ENCODE assay signal across 1 cellular context in genomic region chr12:132557969-132558856, GRCh38.
A peak's percentile ranks its signal among the peaks of the same experiment; 100 is the strongest.
TF ChIP-seq lines count a peak whose summit lies in the region.

No MANE protein-coding gene starts in this region.

TF ChIP-seq in HepG2, 621 proteins besides CTCF, POLR2A, EP300 and RAD21 (continued from another document and continues in another):
- TF ChIP-seq AHDC1 (CRISPR knock-in tag; IDR thresholded peaks at IDR 0.05; ENCODE audit: borderline replicate concordance), result no peak
- TF ChIP-seq ZNF292 (CRISPR knock-in tag; IDR thresholded peaks at IDR 0.05; ENCODE audit: borderline replicate concordance, low read depth), result peak; percentile 27; the same call in 1 of the 2 replicates
- peak; percentile 54 for TF ChIP-seq ELF3 (CRISPR knock-in tag; IDR thresholded peaks at IDR 0.05)
- TF ChIP-seq SALL2 (CRISPR knock-in tag; IDR thresholded peaks at IDR 0.05), result no peak
- no peak for TF ChIP-seq AGO2 (optimal IDR thresholded peaks at IDR 0.05; ENCODE audit: low read depth, low read length)
- TF ChIP-seq SIN3A (IDR thresholded peaks at IDR 0.05; ENCODE audit: borderline replicate concordance, low read depth, low read length), result no peak
- TF ChIP-seq KDM1A (CRISPR knock-in tag; IDR thresholded peaks at IDR 0.05), result no peak
- 0 out of 2 replicates have a peak, but pooled peaks have one; percentile 61 for TF ChIP-seq ZNF784 (CRISPR knock-in tag; IDR thresholded peaks at IDR 0.05; ENCODE audit: borderline replicate concordance)
- no peak for TF ChIP-seq SETDB1 (CRISPR knock-in tag; IDR thresholded peaks at IDR 0.05; ENCODE audit: borderline replicate concordance)
- TF ChIP-seq, protein P1, sequence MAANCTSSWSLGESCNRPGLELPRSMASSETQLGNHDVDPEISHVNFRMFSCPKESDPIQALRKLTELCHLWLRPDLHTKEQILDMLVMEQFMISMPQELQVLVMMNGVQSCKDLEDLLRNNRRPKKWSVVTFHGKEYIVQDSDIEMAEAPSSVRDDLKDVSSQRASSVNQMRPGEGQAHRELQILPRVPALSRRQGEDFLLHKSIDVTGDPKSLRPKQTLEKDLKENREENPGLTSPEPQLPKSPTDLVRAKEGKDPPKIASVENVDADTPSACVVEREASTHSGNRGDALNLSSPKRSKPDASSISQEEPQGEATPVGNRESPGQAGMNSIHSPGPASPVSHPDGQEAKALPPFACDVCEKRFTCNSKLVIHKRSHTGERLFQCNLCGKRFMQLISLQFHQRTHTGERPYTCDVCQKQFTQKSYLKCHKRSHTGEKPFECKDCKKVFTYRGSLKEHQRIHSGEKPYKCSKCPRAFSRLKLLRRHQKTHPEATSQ (CRISPR knock-in tag; IDR thresholded peaks at IDR 0.05; ENCODE audit: borderline replicate concordance), result 0 out of 2 replicates have a peak, but pooled peaks have one; percentile 61
- no peak for TF ChIP-seq KDM5A (IDR thresholded peaks at IDR 0.05; ENCODE audit: borderline replicate concordance, low read length)
- TF ChIP-seq ARNTL (CRISPR knock-in tag; IDR thresholded peaks at IDR 0.05), result no peak
- no peak for TF ChIP-seq ZNF20 (CRISPR knock-in tag; IDR thresholded peaks at IDR 0.05)
- TF ChIP-seq TOE1 (CRISPR knock-in tag; IDR thresholded peaks at IDR 0.05), result no peak
- no peak for TF ChIP-seq ZNF274 (CRISPR knock-in tag; IDR thresholded peaks at IDR 0.05)
- TF ChIP-seq KLF15 (CRISPR knock-in tag; IDR thresholded peaks at IDR 0.05; ENCODE audit: borderline replicate concordance), result no peak
- no peak for TF ChIP-seq ZNF841 (CRISPR knock-in tag; IDR thresholded peaks at IDR 0.05; ENCODE audit: borderline replicate concordance)
- no peak for TF ChIP-seq NCOR1 (IDR thresholded peaks at IDR 0.05; ENCODE audit: borderline replicate concordance, low read length)
- no peak for TF ChIP-seq ZNF652 (CRISPR knock-in tag; IDR thresholded peaks at IDR 0.05; ENCODE audit: borderline replicate concordance, low read depth)
- no peak for TF ChIP-seq ZFP36L1 (CRISPR knock-in tag; IDR thresholded peaks at IDR 0.05)
- TF ChIP-seq RBAK (CRISPR knock-in tag; IDR thresholded peaks at IDR 0.05), result no peak
- no peak for TF ChIP-seq ERF (CRISPR knock-in tag; IDR thresholded peaks at IDR 0.05)
- TF ChIP-seq SOX13 (IDR thresholded peaks at IDR 0.05), result no peak
- no peak for TF ChIP-seq SOX13 (CRISPR knock-in tag; conservative IDR thresholded peaks at IDR 0.05 in 1 of 2, IDR thresholded peaks at IDR 0.05 in 1 of 2)
- no peak for TF ChIP-seq ZNF382 (CRISPR knock-in tag; IDR thresholded peaks at IDR 0.05; ENCODE audit: borderline replicate concordance)
- 0 out of 2 replicates have a peak, but pooled peaks have one; percentile 33 for TF ChIP-seq ZSCAN21 (CRISPR knock-in tag; IDR thresholded peaks at IDR 0.05; ENCODE audit: borderline replicate concordance)
- TF ChIP-seq ZNF124 (CRISPR knock-in tag; IDR thresholded peaks at IDR 0.05), result no peak
- peak; percentile 71; the same call in 1 of the 2 replicates for TF ChIP-seq KDM2A (CRISPR knock-in tag; IDR thresholded peaks at IDR 0.05; ENCODE audit: borderline replicate concordance, low read depth)
- TF ChIP-seq CREB1 (IDR thresholded peaks at IDR 0.05), result no peak
- no peak for TF ChIP-seq CREB1 (CRISPR knock-in tag; IDR thresholded peaks at IDR 0.05)
- peak; percentile 73; the same call in 1 of the 2 replicates for TF ChIP-seq ZBTB38 (CRISPR knock-in tag; IDR thresholded peaks at IDR 0.05)
- peak; percentile 55 for TF ChIP-seq PAXIP1 (CRISPR knock-in tag; conservative IDR thresholded peaks at IDR 0.05)
- TF ChIP-seq SP140L (CRISPR knock-in tag; IDR thresholded peaks at IDR 0.05; ENCODE audit: borderline replicate concordance), result no peak
- 0 out of 2 replicates have a peak, but pooled peaks have one; percentile 24 for TF ChIP-seq HDAC2 (CRISPR knock-in tag; IDR thresholded peaks at IDR 0.05)
- no peak for TF ChIP-seq ZNF530 (CRISPR knock-in tag; IDR thresholded peaks at IDR 0.05; ENCODE audit: low read depth)
- no peak; the same call in 1 of the 2 replicates for TF ChIP-seq FOXO1 (CRISPR knock-in tag; IDR thresholded peaks at IDR 0.05)
- no peak for TF ChIP-seq ZNF737 (CRISPR knock-in tag; IDR thresholded peaks at IDR 0.05; ENCODE audit: borderline replicate concordance)
- TF ChIP-seq, protein P2, sequence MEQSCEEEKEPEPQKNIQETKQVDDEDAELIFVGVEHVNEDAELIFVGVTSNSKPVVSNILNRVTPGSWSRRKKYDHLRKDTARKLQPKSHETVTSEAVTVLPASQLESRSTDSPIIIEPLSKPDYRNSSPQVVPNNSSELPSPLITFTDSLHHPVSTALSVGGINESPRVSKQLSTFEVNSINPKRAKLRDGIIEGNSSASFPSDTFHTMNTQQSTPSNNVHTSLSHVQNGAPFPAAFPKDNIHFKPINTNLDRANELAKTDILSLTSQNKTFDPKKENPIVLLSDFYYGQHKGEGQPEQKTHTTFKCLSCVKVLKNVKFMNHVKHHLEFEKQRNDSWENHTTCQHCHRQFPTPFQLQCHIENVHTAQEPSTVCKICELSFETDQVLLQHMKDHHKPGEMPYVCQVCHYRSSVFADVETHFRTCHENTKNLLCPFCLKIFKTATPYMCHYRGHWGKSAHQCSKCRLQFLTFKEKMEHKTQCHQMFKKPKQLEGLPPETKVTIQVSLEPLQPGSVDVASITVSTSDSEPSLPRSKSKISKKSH (CRISPR knock-in tag; IDR thresholded peaks at IDR 0.05; ENCODE audit: borderline replicate concordance), result no peak
- TF ChIP-seq ZSCAN31 (CRISPR knock-in tag; IDR thresholded peaks at IDR 0.05; ENCODE audit: low read depth), result no peak
- no peak for TF ChIP-seq SNAPC5 (CRISPR knock-in tag; IDR thresholded peaks at IDR 0.05; ENCODE audit: borderline replicate concordance)
- no peak for TF ChIP-seq ZNF432 (CRISPR knock-in tag; IDR thresholded peaks at IDR 0.05; ENCODE audit: borderline replicate concordance)
- TF ChIP-seq NFE2 (CRISPR knock-in tag; IDR thresholded peaks at IDR 0.05), result no peak
- TF ChIP-seq NONO (IDR thresholded peaks at IDR 0.05), result no peak
- TF ChIP-seq NONO (CRISPR knock-in tag; conservative IDR thresholded peaks at IDR 0.05), result no peak
- no peak for TF ChIP-seq ZFP62 (CRISPR knock-in tag; IDR thresholded peaks at IDR 0.05)
- TF ChIP-seq, protein P3, sequence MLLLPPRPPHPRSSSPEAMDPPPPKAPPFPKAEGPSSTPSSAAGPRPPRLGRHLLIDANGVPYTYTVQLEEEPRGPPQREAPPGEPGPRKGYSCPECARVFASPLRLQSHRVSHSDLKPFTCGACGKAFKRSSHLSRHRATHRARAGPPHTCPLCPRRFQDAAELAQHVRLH (CRISPR knock-in tag; IDR thresholded peaks at IDR 0.05; ENCODE audit: borderline replicate concordance, low read depth), result no peak
- TF ChIP-seq ZNF235 (CRISPR knock-in tag; IDR thresholded peaks at IDR 0.05; ENCODE audit: borderline replicate concordance), result no peak
- TF ChIP-seq ZNF546 (CRISPR knock-in tag; conservative IDR thresholded peaks at IDR 0.05), result no peak; the same call in 1 of the 2 replicates
- no peak for TF ChIP-seq ZNF317 (CRISPR knock-in tag; IDR thresholded peaks at IDR 0.05)
- TF ChIP-seq TOPORS (CRISPR knock-in tag; IDR thresholded peaks at IDR 0.05), result no peak
- TF ChIP-seq SALL1 (CRISPR knock-in tag; IDR thresholded peaks at IDR 0.05), result peak; percentile 30; the same call in 1 of the 2 replicates
- no peak for TF ChIP-seq HCFC1 (IDR thresholded peaks at IDR 0.05; ENCODE audit: low read depth, low read length)
- TF ChIP-seq TMF1 (CRISPR knock-in tag; IDR thresholded peaks at IDR 0.05; ENCODE audit: low read depth), result no peak
- TF ChIP-seq ZSCAN9 (CRISPR knock-in tag; IDR thresholded peaks at IDR 0.05; ENCODE audit: borderline replicate concordance), result no peak
- TF ChIP-seq, protein P4, sequence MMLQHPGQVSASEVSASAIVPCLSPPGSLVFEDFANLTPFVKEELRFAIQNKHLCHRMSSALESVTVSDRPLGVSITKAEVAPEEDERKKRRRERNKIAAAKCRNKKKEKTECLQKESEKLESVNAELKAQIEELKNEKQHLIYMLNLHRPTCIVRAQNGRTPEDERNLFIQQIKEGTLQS (CRISPR knock-in tag; IDR thresholded peaks at IDR 0.05), result no peak
- TF ChIP-seq, protein P5, sequence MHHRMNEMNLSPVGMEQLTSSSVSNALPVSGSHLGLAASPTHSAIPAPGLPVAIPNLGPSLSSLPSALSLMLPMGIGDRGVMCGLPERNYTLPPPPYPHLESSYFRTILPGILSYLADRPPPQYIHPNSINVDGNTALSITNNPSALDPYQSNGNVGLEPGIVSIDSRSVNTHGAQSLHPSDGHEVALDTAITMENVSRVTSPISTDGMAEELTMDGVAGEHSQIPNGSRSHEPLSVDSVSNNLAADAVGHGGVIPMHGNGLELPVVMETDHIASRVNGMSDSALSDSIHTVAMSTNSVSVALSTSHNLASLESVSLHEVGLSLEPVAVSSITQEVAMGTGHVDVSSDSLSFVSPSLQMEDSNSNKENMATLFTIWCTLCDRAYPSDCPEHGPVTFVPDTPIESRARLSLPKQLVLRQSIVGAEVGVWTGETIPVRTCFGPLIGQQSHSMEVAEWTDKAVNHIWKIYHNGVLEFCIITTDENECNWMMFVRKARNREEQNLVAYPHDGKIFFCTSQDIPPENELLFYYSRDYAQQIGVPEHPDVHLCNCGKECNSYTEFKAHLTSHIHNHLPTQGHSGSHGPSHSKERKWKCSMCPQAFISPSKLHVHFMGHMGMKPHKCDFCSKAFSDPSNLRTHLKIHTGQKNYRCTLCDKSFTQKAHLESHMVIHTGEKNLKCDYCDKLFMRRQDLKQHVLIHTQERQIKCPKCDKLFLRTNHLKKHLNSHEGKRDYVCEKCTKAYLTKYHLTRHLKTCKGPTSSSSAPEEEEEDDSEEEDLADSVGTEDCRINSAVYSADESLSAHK (CRISPR knock-in tag; IDR thresholded peaks at IDR 0.05; ENCODE audit: borderline replicate concordance), result no peak
